21 cellular contexts compared by ENCODE assay signal in genomic region chr7:157750291-157750690, GRCh38.
DNase-seq lines count a peak whose midpoint lies in the region; ATAC-seq, FAIRE-seq and TF ChIP-seq lines count a peak whose summit lies in the region.
"Had no signal": no experiment of that assay in that cellular context is flagged by ENCODE, and none has a peak within 500 bp of the region (broad histone marks: within the 10 kb centered on the region; RNA-seq: fewer than 3 reads in every experiment).

No MANE protein-coding gene starts in this region.

- no peaks in the 10 kb centered on the region for H3K36me3 Mint-ChIP-seq in activated naive CD4-positive, alpha-beta T cell treated with anti-CD3 and anti-CD28 coated beads, Interleukin-2, amount 10 ng/mL, durations not matched to agents 7 days and 5 days
- H3K36me3 Mint-ChIP-seq in neural progenitor cell = no peaks in the 10 kb centered on the region
- H3K36me3 Mint-ChIP-seq: CD4-positive, CD25-positive, alpha-beta regulatory T cell; CD8-positive, alpha-beta memory T cell had no signal

- TF ChIP-seq CTCF in neural progenitor cell (IDR thresholded peaks at IDR 0.05) = no peak

- no peak overlapping the region for H3K9ac ChIP-seq in neural progenitor cell
- H3K9ac ChIP-seq: GM23248, KMS-11 had no signal

- H3K4me1 ChIP-seq in neural progenitor cell = no peaks in the 10 kb centered on the region
- H3K4me1 ChIP-seq: A549 had no signal

- H3K9me3 Mint-ChIP-seq in activated naive CD4-positive, alpha-beta T cell treated with anti-CD3 and anti-CD28 coated beads, Interleukin-2, amount 10 ng/mL, durations not matched to agents 7 days and 5 days = no peaks in the 10 kb centered on the region
- no peaks in the 10 kb centered on the region for H3K9me3 Mint-ChIP-seq in neural progenitor cell
- H3K9me3 Mint-ChIP-seq: CD4-positive, CD25-positive, alpha-beta regulatory T cell; CD8-positive, alpha-beta memory T cell had no signal

- H3K27me3 Mint-ChIP-seq in activated naive CD4-positive, alpha-beta T cell treated with anti-CD3 and anti-CD28 coated beads, Interleukin-2, amount 10 ng/mL, durations not matched to agents 7 days and 5 days = no peaks in the 10 kb centered on the region
- H3K27me3 Mint-ChIP-seq in neural progenitor cell (ENCODE audit: insufficient read depth, low read depth) = peaks cover 12% of the 10 kb centered on the region
- H3K27me3 Mint-ChIP-seq: CD4-positive, CD25-positive, alpha-beta regulatory T cell had no signal

- no peak for FAIRE-seq in GM19239 (lab: Jason Lieb, UNC)
- FAIRE-seq: A549, H54 had no signal

- no peak overlapping the region for H3K4me3 Mint-ChIP-seq in activated naive CD4-positive, alpha-beta T cell treated with anti-CD3 and anti-CD28 coated beads, Interleukin-2, amount 10 ng/mL, durations not matched to agents 7 days and 5 days
- H3K4me3 Mint-ChIP-seq in neural progenitor cell = no peak overlapping the region
- H3K4me3 Mint-ChIP-seq: CD4-positive, CD25-positive, alpha-beta regulatory T cell; CD8-positive, alpha-beta memory T cell had no signal

- H3K79me2 ChIP-seq in neural progenitor cell (ENCODE audit: low read depth) = no peaks in the 10 kb centered on the region

- H4K20me1 ChIP-seq in neural progenitor cell (ENCODE audit: low read depth) = no peaks in the 10 kb centered on the region

- no peaks in the 10 kb centered on the region for H3K4me1 Mint-ChIP-seq in activated naive CD4-positive, alpha-beta T cell treated with anti-CD3 and anti-CD28 coated beads, Interleukin-2, amount 10 ng/mL, durations not matched to agents 7 days and 5 days
- H3K4me1 Mint-ChIP-seq in neural progenitor cell = peaks cover 20% of the 10 kb centered on the region
- H3K4me1 Mint-ChIP-seq: CD4-positive, CD25-positive, alpha-beta regulatory T cell; CD8-positive, alpha-beta memory T cell had no signal

- H3K4me3 ChIP-seq in neural progenitor cell = no peak overlapping the region
- H3K4me3 ChIP-seq: A549, GM23248 had no signal

- peak; percentile 40 for DNase-seq in DMS79 treated with DMSO at 0.1 percent for 48 hours (lab: John Stamatoyannopoulos, UW)
- no peak for DNase-seq in DMS79 (lab: John Stamatoyannopoulos, UW)
- DNase-seq in activated naive CD4-positive, alpha-beta T cell treated with anti-CD3 and anti-CD28 coated beads, Interleukin-2, amount 10 ng/mL, durations not matched to agents 7 days and 5 days = peak; percentile 10
- DNase-seq in activated naive CD4-positive, alpha-beta T cell (lab: John Stamatoyannopoulos, UW) = no peak
- DNase-seq in neural progenitor cell (ENCODE audit: low spot score) = no peak
- no peak for DNase-seq in GM19239 (ENCODE audit: insufficient read length, low spot score)
- DNase-seq: AML-193; CD4-positive, CD25-positive, alpha-beta regulatory T cell; CD8-positive, alpha-beta memory T cell; COR-L47; DMS 273 treated with DMSO at 0.1 percent for 48 hours; DMS53; GF-D8; GM23248; HCEC 1CT had no signal

- H3K27me3 ChIP-seq in neural progenitor cell = no peaks in the 10 kb centered on the region

- CTCF ChIA-PET in activated naive CD4-positive, alpha-beta T cell treated with anti-CD3 and anti-CD28 coated beads, Interleukin-2, amount 10 ng/mL, durations not matched to agents 7 days and 5 days (lab: Charles Lee) = no interaction called here

- no peaks in the 10 kb centered on the region for H3F3A ChIP-seq in neural progenitor cell (ENCODE audit: low read depth)

- H3K4me2 ChIP-seq in neural progenitor cell = no peak overlapping the region
- H3K4me2 ChIP-seq: A549, KMS-11 had no signal

- no peaks in the 10 kb centered on the region for H3K9me3 ChIP-seq in neural progenitor cell (ENCODE audit: low read depth)
- H3K9me3 ChIP-seq: A549 had no signal

- no peak overlapping the region for H3K27ac ChIP-seq in neural progenitor cell
- H3K27ac ChIP-seq: 22Rv1, A549, GM23248, HL-60, KMS-11 had no signal

- H2AFZ ChIP-seq in neural progenitor cell (replicated peaks) = no peak overlapping the region
- H2AFZ ChIP-seq: GM23248 had no signal

- H3K27ac Mint-ChIP-seq in activated naive CD4-positive, alpha-beta T cell treated with anti-CD3 and anti-CD28 coated beads, Interleukin-2, amount 10 ng/mL, durations not matched to agents 7 days and 5 days = no peak overlapping the region
- H3K27ac Mint-ChIP-seq in neural progenitor cell = peak overlapping the region; percentile 66
- H3K27ac Mint-ChIP-seq: CD4-positive, CD25-positive, alpha-beta regulatory T cell; CD8-positive, alpha-beta memory T cell had no signal

- ATAC-seq in HG02973 (IDR thresholded peaks at IDR 0.05; ENCODE audit: unreplicated experiment) = no peak
- ATAC-seq: A549 had no signal

- no peaks in the 10 kb centered on the region for H3K36me3 ChIP-seq in neural progenitor cell

Comparison
In these comparisons a context has a peak if more than half of its experiments do, and no peak if none do; other contexts are left out.
1. DNase-seq: peak in DMS79 treated with DMSO at 0.1 percent for 48 hours (single experiment) and activated naive CD4-positive, alpha-beta T cell treated with anti-CD3 and anti-CD28 coated beads, Interleukin-2, amount 10 ng/mL, durations not matched to agents 7 days and 5 days (single experiment); none in DMS79 (single experiment), activated naive CD4-positive, alpha-beta T cell (0 of 4), neural progenitor cell (single experiment) and GM19239 (single experiment).